ENCODE assay signal across 8 cellular contexts in the genomic region with DNA sequence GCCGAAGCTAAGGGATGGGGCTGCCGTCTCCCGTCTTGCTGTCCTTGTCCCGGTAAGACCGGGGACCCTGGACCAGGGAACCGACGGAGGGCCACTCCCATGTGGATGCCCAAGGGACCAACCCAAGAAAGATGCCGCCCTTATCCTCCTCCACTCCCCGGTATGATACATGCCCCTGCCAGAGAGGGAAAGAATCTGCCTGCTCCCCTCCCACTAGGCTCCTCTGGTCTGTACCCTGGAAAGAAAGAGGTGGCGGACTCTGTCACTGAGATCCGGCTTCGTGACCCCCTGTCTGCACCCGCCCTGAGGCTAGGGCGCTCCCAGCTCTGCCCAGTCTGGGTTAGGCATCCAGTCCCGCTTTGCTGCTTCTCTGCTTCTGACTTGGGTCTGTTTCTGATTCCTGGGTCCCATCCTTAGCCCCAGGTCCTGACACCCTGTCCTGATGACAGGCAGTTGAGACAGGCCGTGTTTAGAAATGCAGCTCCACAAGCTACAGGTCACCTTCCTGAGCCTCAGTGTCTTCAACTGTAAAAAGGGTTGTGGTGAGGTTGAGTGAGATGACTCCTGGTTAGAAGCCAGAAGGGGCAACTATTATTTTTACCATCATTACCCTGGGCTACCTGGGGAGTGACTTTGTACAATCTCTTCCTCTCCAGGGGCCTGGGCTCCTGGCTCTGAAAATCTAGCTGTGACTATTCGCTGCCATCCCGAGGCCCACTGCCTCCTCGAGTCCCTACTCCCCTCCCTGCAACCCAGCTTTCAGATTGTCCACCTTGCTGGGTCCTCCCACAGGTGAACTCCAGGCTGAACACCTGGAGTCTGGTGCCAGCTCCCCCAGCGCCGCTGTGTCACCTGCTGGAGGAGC. TPM values are rescaled to one million over a fixed set of nuclear protein-coding genes. Genes with fewer than 3 reads are reported as not detected.
DNase-seq lines count a peak whose midpoint lies in the region; ATAC-seq, FAIRE-seq and TF ChIP-seq lines count a peak whose summit lies in the region.

No MANE protein-coding gene starts in this region.

- peak overlapping the region; percentile 89 for H3K4me2 ChIP-seq in keratinocyte (ENCODE audit: control insufficient read depth, extremely low read depth, insufficient read depth, low read depth, low read length)

- peak overlapping the region; percentile 58 to 82 (median 72) for H3K4me3 ChIP-seq in keratinocyte (ENCODE audit: control insufficient read depth in 2 of 3, extremely low read depth in 1 of 3, insufficient read depth in 2 of 3, low read depth in 1 of 3, low read length in 3 of 3)

- H3K9me1 ChIP-seq in keratinocyte (ENCODE audit: control insufficient read depth, extremely low read depth, insufficient read depth, low read length): no peaks in the 10 kb centered on the region

- peak overlapping the region; percentile 89 for H3K9ac ChIP-seq in keratinocyte (ENCODE audit: control insufficient read depth, extremely low read depth, insufficient read depth, low read length)

- DNase-seq in CD14-positive monocyte (ENCODE audit: low spot score) (peak; percentile 77), keratinocyte (ENCODE audit: low read depth, low spot score) (no peak), ureter (ENCODE audit: low spot score) (no peak), putamen (ENCODE audit: low spot score) (no peak), iPS-NIHi11 (ENCODE audit: low spot score) (no peak)

- peaks cover 0 to 2% of the 10 kb centered on the region in 2 experiments for H3K36me3 ChIP-seq in keratinocyte (ENCODE audit: control insufficient read depth in 2 of 2, extremely low read depth in 1 of 2, insufficient read depth in 2 of 2, low read length in 2 of 2)

- H3K79me2 ChIP-seq in keratinocyte (ENCODE audit: control insufficient read depth, insufficient read depth, low read length): no peaks in the 10 kb centered on the region

- H4K20me1 ChIP-seq in keratinocyte (ENCODE audit: control insufficient read depth, extremely low read depth, insufficient read depth, low read length): no peaks in the 10 kb centered on the region

- peaks cover 28% of the 10 kb centered on the region for H3K4me1 Mint-ChIP-seq in CD14-positive monocyte
- peaks cover 40% of the 10 kb centered on the region for H3K4me1 Mint-ChIP-seq in activated naive CD8-positive, alpha-beta T cell (ENCODE audit: low read depth)

- intact Hi-C loops in CD14-positive monocyte (cut with micrococcal nuclease): loop anchor here (2.0 to 10.0 kb wide), 8 partner anchors 37 to 1675 kb away; partner anchors contain the start of genes LAPTM5 (in 2 of the 2) and BSDC1 (in 1 of the 2)

- peaks cover 3 to 12% (median 11%) of the 10 kb centered on the region in 7 donors for H3K9me3 Mint-ChIP-seq in CD14-positive monocyte
- H3K9me3 Mint-ChIP-seq in activated naive CD8-positive, alpha-beta T cell (ENCODE audit: low read depth): no peaks in the 10 kb centered on the region

- peak overlapping the region; percentile 87 to 97 (median 93) for H3K27ac Mint-ChIP-seq in CD14-positive monocyte
- peak overlapping the region; percentile 91 for H3K27ac Mint-ChIP-seq in activated naive CD8-positive, alpha-beta T cell

- H3K27ac ChIP-seq in keratinocyte (ENCODE audit: control insufficient read depth, insufficient read depth, low read length) (peak overlapping the region; percentile 87), temporal lobe (ENCODE audit: low read depth, low read length) (peak overlapping the region; percentile 98)

- dilution Hi-C loops in keratinocyte (cut with MboI; ENCODE audit: extremely low pct_ligation_motif_present, low sequenced_read_pairs): no loop called here

- H3K27me3 ChIP-seq in keratinocyte (ENCODE audit: control insufficient read depth, extremely low read depth, insufficient read depth, low read length): no peaks in the 10 kb centered on the region

- H3K27me3 Mint-ChIP-seq in CD14-positive monocyte (ENCODE audit: low read depth in 3 of 3): peaks cover 0 to 3% (median 2%) of the 10 kb centered on the region in 3 donors
- no peaks in the 10 kb centered on the region for H3K27me3 Mint-ChIP-seq in activated naive CD8-positive, alpha-beta T cell

- H3K4me3 Mint-ChIP-seq in CD14-positive monocyte: peak overlapping the region in 1 of 2 donors; percentile 58
- peak overlapping the region; percentile 86 for H3K4me3 Mint-ChIP-seq in activated naive CD8-positive, alpha-beta T cell

- no peak for FAIRE-seq in keratinocyte (lab: Jason Lieb, UNC)

- peak; percentile 0 for ATAC-seq in HG03196 (IDR thresholded peaks at IDR 0.05; ENCODE audit: unreplicated experiment)

- H3K9me3 ChIP-seq in keratinocyte (ENCODE audit: control insufficient read depth, low read depth, low read length): no peaks in the 10 kb centered on the region

- no peak overlapping the region for H2AFZ ChIP-seq in keratinocyte (ENCODE audit: control insufficient read depth, low read length)

- TF ChIP-seq CTCF in CD14-positive monocyte (IDR thresholded peaks at IDR 0.05) (peak; percentile 74), keratinocyte (optimal IDR thresholded peaks at IDR 0.05 in 1 of 3, IDR thresholded peaks at IDR 0.05 in 1 of 3, conservative IDR thresholded peaks at IDR 0.05 in 1 of 3; ENCODE audit: extremely low read depth in 1 of 3, insufficient read depth in 2 of 3, low read length in 3 of 3) (no peak)

- peaks cover 16% of the 10 kb centered on the region for H3K4me1 ChIP-seq in keratinocyte (ENCODE audit: control insufficient read depth, extremely low read depth, insufficient read depth, low read length)

- H3K36me3 Mint-ChIP-seq in CD14-positive monocyte: peaks cover 0 to 5% of the 10 kb centered on the region in 2 donors
- peaks cover 7% of the 10 kb centered on the region for H3K36me3 Mint-ChIP-seq in activated naive CD8-positive, alpha-beta T cell

RNA-seq across cellular contexts. Expression of gene MATN1, which starts 3.7 kb away (rescaled TPM):
- polyA plus RNA-seq in CD14-positive monocyte (not detected), keratinocyte (0.05 to 0.13 TPM in 2 of 3 replicates, not detected in the other)
- not detected for polyA plus RNA-seq in keratinocyte (2011; ENCODE audit: low read depth)
- 0.01 and 0.08 TPM in 2 replicates for polyA plus RNA-seq in keratinocyte (2011; cell fraction: cytosol; rRNA removed)
- polyA plus RNA-seq in keratinocyte (2011; cell fraction: nucleus; rRNA removed): 0.08 and 0.45 TPM in 2 replicates
- polyA plus RNA-seq in keratinocyte (2012; ENCODE audit: low replicate concordance): 0.06 TPM in 1 of 2 replicates, not detected in the other
- polyA minus RNA-seq in keratinocyte: 1.3 TPM in 1 of 3 replicates, not detected in the others
- polyA minus RNA-seq in keratinocyte (2011; cell fraction: cytosol; rRNA and poly(A)+ RNA removed): not detected
- polyA minus RNA-seq in keratinocyte (2011; cell fraction: nucleus; rRNA and poly(A)+ RNA removed): not detected in 2 replicates
- total RNA-seq in temporal lobe (under 0.01 TPM), ureter (not detected)

RNA-seq across cellular contexts. Expression of gene LAPTM5, which starts 37.9 kb away (rescaled TPM):
- polyA plus RNA-seq in CD14-positive monocyte: 1,000 to 10,000 TPM; 1,019 to 1,153 TPM
- 0.18 to 0.40 TPM (median 0.25 TPM) in 3 replicates for polyA plus RNA-seq in keratinocyte
- polyA plus RNA-seq in keratinocyte (2011; ENCODE audit: low read depth): 0.37 TPM
- polyA plus RNA-seq in keratinocyte (2011; cell fraction: cytosol; rRNA removed): 0.13 and 0.16 TPM in 2 replicates
- 0.15 TPM in 1 of 2 replicates, not detected in the other for polyA plus RNA-seq in keratinocyte (2011; cell fraction: nucleus; rRNA removed)
- 0.15 and 0.68 TPM in 2 replicates for polyA plus RNA-seq in keratinocyte (2012; ENCODE audit: low replicate concordance)
- 0.76 to 2.1 TPM in 2 of 3 replicates, not detected in the other for polyA minus RNA-seq in keratinocyte
- not detected for polyA minus RNA-seq in keratinocyte (2011; cell fraction: cytosol; rRNA and poly(A)+ RNA removed)
- polyA minus RNA-seq in keratinocyte (2011; cell fraction: nucleus; rRNA and poly(A)+ RNA removed): not detected in 2 replicates
- total RNA-seq in temporal lobe: 3.9 TPM
- total RNA-seq in ureter: 34.2 TPM
